9 cellular contexts compared by ENCODE assay signal in genomic region chr11:12813371-12814225, GRCh38.
DNase-seq lines count a peak whose midpoint lies in the region; ATAC-seq, FAIRE-seq and TF ChIP-seq lines count a peak whose summit lies in the region.
"Had no signal": no experiment of that assay in that cellular context is flagged by ENCODE, and none has a peak within 500 bp of the region (broad histone marks: within the 10 kb centered on the region; RNA-seq: fewer than 3 reads in every experiment).

No MANE protein-coding gene starts in this region.

- H2AK5ac ChIP-seq in H9 (ENCODE audit: insufficient read length, low read length): no peak overlapping the region

- peak; percentile 31 for ATAC-seq in body of pancreas
- ATAC-seq in gastrocnemius medialis: peak; percentile 25 to 36

- TF ChIP-seq CTCF in H9 (conservative IDR thresholded peaks at IDR 0.05) (no peak), body of pancreas (IDR thresholded peaks at IDR 0.05) (no peak), hepatocyte (IDR thresholded peaks at IDR 0.05; ENCODE audit: poor library complexity) (no peak), gastrocnemius medialis (IDR thresholded peaks at IDR 0.05 in 4 of 5, conservative IDR thresholded peaks at IDR 0.05 in 1 of 5) (peak in 3 of 5 experiments; percentile 24 to 45 (median 31))

- H2BK120ac ChIP-seq in H9 (ENCODE audit: low read depth, low read length, poor library complexity, severe bottlenecking): no peak overlapping the region

- no peak for TF ChIP-seq POLR2A in body of pancreas (IDR thresholded peaks at IDR 0.05)
- TF ChIP-seq POLR2A in gastrocnemius medialis (IDR thresholded peaks at IDR 0.05): no peak

- H3K27ac Mint-ChIP-seq in H9: peak overlapping the region in 2 of 3 experiments; percentile 35 to 62; a peak in 4 of 7 replicates

- H3K9me2 ChIP-seq in hepatocyte (replicated peaks; ENCODE audit: insufficient read depth): no peaks in the 10 kb centered on the region

- H4K91ac ChIP-seq in H9 (ENCODE audit: insufficient read length, low read depth, low read length): no peak overlapping the region

- no peak overlapping the region for H2BK20ac ChIP-seq in H9 (ENCODE audit: low read depth, low read length, poor library complexity, severe bottlenecking)

- CTCF ChIA-PET in HEK293T (lab: Yijun Ruan, JAX): interaction anchor here (0.5 to 1.2 kb wide), 3 partner anchors 9 to 235 kb away, joined by 3 to 5 read pairs (median 3); no protein-coding TSS in a partner anchor

- DNase-seq in H9 (no peak), body of pancreas (peak in 1 of 4 donors; percentile 46), hepatocyte (ENCODE audit: low spot score) (no peak), gastrocnemius medialis (peak; percentile 54 to 72), HEK293T (ENCODE audit: extremely low spot score) (no peak), NCI-H1436 treated with DMSO at 0.1 percent for 48 hours (lab: John Stamatoyannopoulos, UW) (no peak), pons (ENCODE audit: low spot score) (no peak), HTR-8/SVneo (ENCODE audit: insufficient read length, low spot score) (no peak)

- no peak overlapping the region for H2BK15ac ChIP-seq in H9 (ENCODE audit: low read depth, low read length)

- H3T11ph ChIP-seq in H9 (ENCODE audit: low read length): no peak overlapping the region

- H3K36me3 ChIP-seq in body of pancreas (replicated peaks in 1 of 2; ENCODE audit: insufficient read depth in 1 of 2, low read depth in 2 of 2) (no peaks in the 10 kb centered on the region), hepatocyte (replicated peaks; ENCODE audit: insufficient read depth, low read depth) (no peaks in the 10 kb centered on the region), gastrocnemius medialis (no peaks in the 10 kb centered on the region)
- H3K36me3 ChIP-seq: SJCRH30 had no signal

- H3K27me3 ChIP-seq in H9 (ENCODE audit: insufficient read depth, low read length) (no peaks in the 10 kb centered on the region), body of pancreas (no peaks in the 10 kb centered on the region), hepatocyte (no peaks in the 10 kb centered on the region), gastrocnemius medialis (no peaks in the 10 kb centered on the region)
- H3K27me3 ChIP-seq: SJCRH30 had no signal

- no peak overlapping the region for H2BK5ac ChIP-seq in H9 (ENCODE audit: insufficient read length, low read length)

- no CpG with 5 or more reads among the region's 9 CpGs for WGBS in H9 (ENCODE audit: extremely low coverage, insufficient read length, low lambda C conversion rate)
- WGBS in body of pancreas, 2 donors: 78 to 85% methylated on average over 7 to 9 of the region's 9 CpGs
- 64% methylated on average over 9 of the region's 9 CpGs for WGBS in hepatocyte (ENCODE audit: low lambda C conversion rate, missing lambda C conversion rate)

- H3K23me2 ChIP-seq in H9 (ENCODE audit: insufficient read length, low read depth, low read length, poor library complexity, severe bottlenecking): no peaks in the 10 kb centered on the region

- H3K4me3 ChIP-seq in body of pancreas (no peak overlapping the region), hepatocyte (no peak overlapping the region), gastrocnemius medialis (no peak overlapping the region)

- no peak overlapping the region for H3K56ac ChIP-seq in H9 (ENCODE audit: insufficient read length, low read depth, low read length)

- peaks cover 0 to 7% (median 2%) of the 10 kb centered on the region in 3 experiments; a peak in 4 of 7 replicates for H3K36me3 Mint-ChIP-seq in H9 (ENCODE audit: insufficient read depth in 1 of 3, low read depth in 3 of 3)

- H3K9me3 ChIP-seq in H9 (ENCODE audit: control insufficient read depth, low read depth, low read length) (no peaks in the 10 kb centered on the region), body of pancreas (no peaks in the 10 kb centered on the region), hepatocyte (ENCODE audit: low read depth) (no peaks in the 10 kb centered on the region), gastrocnemius medialis (no peaks in the 10 kb centered on the region)
- H3K9me3 ChIP-seq: SJCRH30 had no signal

- no peak overlapping the region for H3K4ac ChIP-seq in H9 (ENCODE audit: low read depth, low read length)

- FAIRE-seq in HTR-8/SVneo (lab: Jason Lieb, UNC): no peak

- H3K79me2 ChIP-seq in H9 (ENCODE audit: insufficient read depth, low read length): peaks cover 8% of the 10 kb centered on the region; the same call in 1 of the 2 replicates
- H3K79me2 ChIP-seq in hepatocyte: peaks cover 90% of the 10 kb centered on the region

- no peak overlapping the region for H3K9ac ChIP-seq in H9 (ENCODE audit: extremely low read depth, insufficient read length, low read length)

- no peaks in the 10 kb centered on the region for H3K27me3 Mint-ChIP-seq in H9 (ENCODE audit: low read depth)

- H3K9me3 Mint-ChIP-seq in H9: no peaks in the 10 kb centered on the region

- H4K20me1 ChIP-seq in H9 (ENCODE audit: control insufficient read depth, insufficient read depth, insufficient read length) (no peaks in the 10 kb centered on the region), hepatocyte (ENCODE audit: insufficient read depth, poor library complexity, severe bottlenecking) (peaks cover 5% of the 10 kb centered on the region)

- H3K27ac ChIP-seq in H9 (ENCODE audit: insufficient read length, low read depth, low read length): no peak overlapping the region
- H3K27ac ChIP-seq in body of pancreas: peak overlapping the region in 2 of 4 donors; percentile 1 to 61
- peak overlapping the region; percentile 92 for H3K27ac ChIP-seq in hepatocyte
- H3K27ac ChIP-seq in gastrocnemius medialis: peak overlapping the region; percentile 83 to 91 (median 87)

- no peak overlapping the region for H3K14ac ChIP-seq in H9 (ENCODE audit: insufficient read depth, low read length)

- no peak overlapping the region for H4K8ac ChIP-seq in H9 (replicated peaks; ENCODE audit: insufficient read length, low read depth, low read length)

- no peak overlapping the region for H2BK12ac ChIP-seq in H9 (ENCODE audit: insufficient read length, low read depth, low read length)

- H3K4me3 Mint-ChIP-seq in H9: no peak overlapping the region

- H3K4me1 Mint-ChIP-seq in H9: peaks cover 43 to 53% of the 10 kb centered on the region in 2 experiments

- no peak overlapping the region for H4K5ac ChIP-seq in H9 (ENCODE audit: insufficient read length, low read depth, low read length)

- H3K4me1 ChIP-seq in H9 (ENCODE audit: insufficient read depth, low read length): peaks cover 2% of the 10 kb centered on the region; the same call in 1 of the 2 replicates
- peaks cover 26% of the 10 kb centered on the region for H3K4me1 ChIP-seq in body of pancreas
- peaks cover 42% of the 10 kb centered on the region for H3K4me1 ChIP-seq in hepatocyte (ENCODE audit: insufficient read depth)
- peaks cover 77 to 86% of the 10 kb centered on the region in 2 donors for H3K4me1 ChIP-seq in gastrocnemius medialis

- H3K23ac ChIP-seq in H9 (ENCODE audit: insufficient read length, low read depth, low read length): no peak overlapping the region

- H3K4me2 ChIP-seq in H9 (ENCODE audit: insufficient read depth, insufficient read length, low read length): no peak overlapping the region
- peak overlapping the region; percentile 69 for H3K4me2 ChIP-seq in hepatocyte

- no peak overlapping the region for H3K18ac ChIP-seq in H9 (ENCODE audit: insufficient read length, low read depth, low read length)

- peaks cover 9% of the 10 kb centered on the region for H3K79me1 ChIP-seq in H9 (ENCODE audit: insufficient read depth, low read depth, low read length, poor library complexity, severe bottlenecking)

- POLR2A ChIA-PET in HEK293T (lab: Yijun Ruan, JAX): interaction anchor here (0.6 kb wide), 1 partner anchor 14 kb away, joined by 3 read pairs; no protein-coding TSS in a partner anchor

- H2AFZ ChIP-seq in H9 (ENCODE audit: low read length) (no peak overlapping the region), hepatocyte (no peak overlapping the region)

- in situ Hi-C loops in gastrocnemius medialis (cut with MboI; ENCODE audit: low sequenced_read_pairs in 4 of 4): loop anchor here in 3 of 4 donors (10.0 to 25.0 kb wide), 2 partner anchors 126 to 139 kb away; partner anchors contain the start of gene TEAD1 (in 1 of the 3)

- intact Hi-C loops in body of pancreas (cut with DNase I) (no loop called here), gastrocnemius medialis (cut with DNase I; ENCODE audit: low total_unique reads) (loop anchor here (2.0 to 10.0 kb wide), 2 partner anchors 79 to 209 kb away; no protein-coding TSS in a partner anchor)

TF ChIP-seq in HEK293T, 16 proteins besides CTCF, POLR2A, EP300 and RAD21:
- no peak for TF ChIP-seq ELF4 (IDR thresholded peaks at IDR 0.05)
- no peak for TF ChIP-seq HDGF (IDR thresholded peaks at IDR 0.05; ENCODE audit: borderline replicate concordance)
- TF ChIP-seq ZNF384 (IDR thresholded peaks at IDR 0.05): no peak
- TF ChIP-seq NFRKB (IDR thresholded peaks at IDR 0.05): no peak
- no peak for TF ChIP-seq ARNT (IDR thresholded peaks at IDR 0.05)
- no peak for TF ChIP-seq L3MBTL2 (conservative IDR thresholded peaks at IDR 0.05)
- TF ChIP-seq FOXA1 (IDR thresholded peaks at IDR 0.05): no peak
- no peak for TF ChIP-seq CTBP1 (IDR thresholded peaks at IDR 0.05; ENCODE audit: borderline replicate concordance)
- TF ChIP-seq SUZ12 (IDR thresholded peaks at IDR 0.05): no peak
- no peak for TF ChIP-seq FOXK2 (IDR thresholded peaks at IDR 0.05)
- TF ChIP-seq TARDBP (IDR thresholded peaks at IDR 0.05): no peak
- TF ChIP-seq PKNOX1 (IDR thresholded peaks at IDR 0.05): no peak
- TF ChIP-seq BHLHE40 (IDR thresholded peaks at IDR 0.05; ENCODE audit: borderline replicate concordance): no peak
- TF ChIP-seq LEF1 (IDR thresholded peaks at IDR 0.05; ENCODE audit: borderline replicate concordance): no peak
- no peak for TF ChIP-seq FOXM1 (IDR thresholded peaks at IDR 0.05; ENCODE audit: borderline replicate concordance)
- TF ChIP-seq SP1 (IDR thresholded peaks at IDR 0.05): no peak

Comparison
In these comparisons a context has a peak if more than half of its experiments do, and no peak if none do; other contexts are left out.
1. DNase-seq: peak in gastrocnemius medialis (2 of 2); none in H9 (single experiment), hepatocyte (single experiment), HEK293T (single experiment), NCI-H1436 treated with DMSO at 0.1 percent for 48 hours (single experiment), pons (single experiment) and HTR-8/SVneo (single experiment).
2. CTCF ChIP-seq: peak in gastrocnemius medialis (3 of 5); none in H9 (single experiment), body of pancreas (0 of 7) and hepatocyte (single experiment).